In genomic region chr7:110432061-110432553, GRCh38 we compare ENCODE assay signal across 1 cellular context.
TF ChIP-seq lines count a peak whose summit lies in the region.

No MANE protein-coding gene starts in this region.

TF ChIP-seq in A549, 52 proteins besides CTCF, POLR2A, EP300 and RAD21 (continued from another document):
- TF ChIP-seq REST (IDR thresholded peaks at IDR 0.05) (no peak), ELK1 (IDR thresholded peaks at IDR 0.05; ENCODE audit: low read depth, low read length) (no peak), TFCP2L1 (CRISPR knock-in tag; IDR thresholded peaks at IDR 0.05) (no peak), KDM5A (IDR thresholded peaks at IDR 0.05) (no peak), HMGXB4 (CRISPR knock-in tag; IDR thresholded peaks at IDR 0.05; ENCODE audit: borderline replicate concordance) (no peak), HEYL (CRISPR knock-in tag; IDR thresholded peaks at IDR 0.05) (no peak), EHF (CRISPR knock-in tag; IDR thresholded peaks at IDR 0.05) (no peak)
